35 cellular contexts compared by ENCODE assay signal in the genomic region with DNA sequence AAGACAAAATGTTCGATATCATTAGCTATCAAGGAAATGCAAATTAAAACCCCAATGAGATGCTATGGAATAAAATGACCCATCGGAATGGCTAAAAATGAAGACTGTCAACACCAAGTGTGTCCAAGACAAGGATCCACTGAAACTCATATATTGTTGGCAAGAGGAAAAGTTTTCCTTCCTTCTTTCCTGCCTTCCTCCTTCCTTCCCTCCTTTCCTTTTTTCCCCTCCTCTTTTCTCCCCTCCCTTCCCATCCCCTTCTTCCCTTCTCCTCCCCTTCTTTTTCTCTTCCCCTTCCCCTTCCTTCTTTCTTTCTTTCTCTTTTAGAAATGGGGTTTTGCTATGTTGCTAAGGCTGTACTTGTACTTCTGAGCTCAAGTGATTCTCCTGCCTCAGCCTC.
"Had no signal": no experiment of that assay in that cellular context is flagged by ENCODE, and none has a peak within 500 bp of the region (broad histone marks: within the 10 kb centered on the region; RNA-seq: fewer than 3 reads in every experiment).

No MANE protein-coding gene starts in this region.

- H3K27me3 ChIP-seq: adrenal gland, body of pancreas, brain microvascular endothelial cell, breast epithelium had no signal

- ATAC-seq: activated CD8-positive, alpha-beta T cell treated with anti-CD3 and anti-CD28 coated beads for 36 hours; activated naive CD4-positive, alpha-beta T cell treated with anti-CD3 and anti-CD28 coated beads, Interleukin-2, amount 50 U/mL, for 72 hours; activated T-cell treated with anti-CD3 and anti-CD28 coated beads, Interleukin-2, amount 50 U/mL, for 4 hours; activated T-cell treated with anti-CD3 and anti-CD28 coated beads, Interleukin-2, amount 50 U/mL, for 72 hours; activated T-helper 17 cell treated with anti-CD3 and anti-CD28 coated beads, Interleukin-2, amount 50 U/mL, for 72 hours; body of pancreas had no signal

- H3K4me1 Mint-ChIP-seq: activated B cell treated with CpG ODN at 0.5 μM for 24 hours; activated CD4-positive, alpha-beta T cell treated with anti-CD3 and anti-CD28 coated beads, Interleukin-2, amount 10 ng/mL, durations not matched to agents 24 days and 14 days; activated T-helper 17 cell treated with anti-CD3 and anti-CD28 coated beads, Interleukin-2, amount 50 U/mL, for 72 hours had no signal

- H3K4me1 ChIP-seq: adrenal gland, body of pancreas, breast epithelium had no signal

- H3K36me3 Mint-ChIP-seq: activated CD4-positive, alpha-beta memory T cell treated with anti-CD3 and anti-CD28 coated beads for 36 hours; activated naive CD4-positive, alpha-beta T cell treated with anti-CD3 and anti-CD28 coated beads, Interleukin-2, amount 50 U/mL, for 72 hours; activated naive CD8-positive, alpha-beta T cell treated with anti-CD3 and anti-CD28 coated beads for 36 hours had no signal

- DNase-seq: activated B cell treated with CpG ODN at 0.5 μM for 24 hours; activated CD4-positive, alpha-beta memory T cell treated with anti-CD3 and anti-CD28 coated beads for 36 hours; activated CD4-positive, alpha-beta T cell treated with anti-CD3 and anti-CD28 coated beads for 4 hours; activated CD4-positive, alpha-beta T cell treated with anti-CD3 and anti-CD28 coated beads, Interleukin-2, amount 10 ng/mL, durations not matched to agents 24 days and 14 days; activated CD4-positive, alpha-beta T cell treated with anti-CD3 and anti-CD28 coated beads, Interleukin-2, amount 50 U/mL, for 1 hour; activated CD4-positive, alpha-beta T cell treated with anti-CD3 and anti-CD28 coated beads, Interleukin-2, amount 50 U/mL, for 4 hours; activated CD4-positive, CD25-positive, alpha-beta regulatory T cell treated with anti-CD3 and anti-CD28 coated beads, Interleukin-2, amount 50 U/mL, for 72 hours; activated CD8-positive, alpha-beta memory T cell treated with anti-CD3 and anti-CD28 coated beads, Interleukin-2, amount 50 U/mL, for 4 hours; activated CD8-positive, alpha-beta T cell treated with anti-CD3 and anti-CD28 coated beads for 36 hours; activated effector memory CD4-positive, alpha-beta T cell treated with anti-CD3 and anti-CD28 coated beads, Interleukin-2, amount 50 U/mL, for 16 hours; activated gamma-delta T cell treated with Interleukin-2 at 50 U/mL for 16 hours; activated naive CD4-positive, alpha-beta T cell; activated naive CD4-positive, alpha-beta T cell treated with anti-CD3 and anti-CD28 coated beads for 36 hours; activated naive CD4-positive, alpha-beta T cell treated with anti-CD3 and anti-CD28 coated beads, Interleukin-2, amount 50 U/mL, for 16 hours; activated naive CD8-positive, alpha-beta T cell treated with anti-CD3 and anti-CD28 coated beads for 36 hours; activated T-cell treated with anti-CD3 and anti-CD28 coated beads for 4 hours; activated T-cell treated with anti-CD3 and anti-CD28 coated beads, Interleukin-2, amount 50 U/mL, for 1 hour; activated T-cell treated with anti-CD3 and anti-CD28 coated beads, Interleukin-2, amount 50 U/mL, for 4 hours; activated T-cell treated with anti-CD3 and anti-CD28 coated beads, Interleukin-2, amount 50 U/mL, for 72 hours; adrenal gland; amniotic stem cell; aorta; body of pancreas; brain microvascular endothelial cell; central memory CD4-positive, alpha-beta T cell; T-helper 2 cell; T-helper 9 cell had no signal

- H3K9me3 ChIP-seq: adrenal gland, body of pancreas, breast epithelium had no signal

- H3K27ac ChIP-seq: adrenal gland, body of pancreas, brain microvascular endothelial cell, breast epithelium, VCaP had no signal

- H3K4me3 ChIP-seq: adrenal gland, body of pancreas, breast epithelium had no signal

- H3K27me3 Mint-ChIP-seq: activated CD8-positive, alpha-beta T cell treated with anti-CD3 and anti-CD28 coated beads for 36 hours; activated naive CD8-positive, alpha-beta T cell treated with anti-CD3 and anti-CD28 coated beads for 36 hours had no signal

- H3K27ac Mint-ChIP-seq: activated B cell treated with CpG ODN at 0.5 μM for 24 hours; activated CD4-positive, alpha-beta memory T cell treated with anti-CD3 and anti-CD28 coated beads for 36 hours; activated CD4-positive, alpha-beta T cell treated with anti-CD3 and anti-CD28 coated beads, Interleukin-2, amount 10 ng/mL, durations not matched to agents 24 days and 14 days; activated CD8-positive, alpha-beta T cell treated with anti-CD3 and anti-CD28 coated beads for 36 hours; activated naive CD4-positive, alpha-beta T cell treated with anti-CD3 and anti-CD28 coated beads for 36 hours; activated naive CD4-positive, alpha-beta T cell treated with anti-CD3 and anti-CD28 coated beads, Interleukin-2, amount 50 U/mL, for 72 hours; activated naive CD8-positive, alpha-beta T cell treated with anti-CD3 and anti-CD28 coated beads for 36 hours; activated T-cell treated with anti-CD3 and anti-CD28 coated beads, Interleukin-2, amount 50 U/mL, for 72 hours; activated T-helper 1 cell treated with anti-CD3 and anti-CD28 coated beads, Interleukin-12 subunit alpha, Interleukin-12 subunit beta, Interleukin-2, Interleukin-4 antibody, amounts not matched to agents 30 ng/mL and 10 ng/mL and 1 ng/mL, durations not matched to agents 14 hours and 24 hours and 36 hours; activated T-helper 17 cell treated with anti-CD3 and anti-CD28 coated beads, Interleukin-2, amount 50 U/mL, for 72 hours; T-helper 2 cell treated with Interferon-gamma antibody and Interleukin-4, amounts not matched to agents 5 μg/mL and 100 μg/mL, for 36 hours had no signal

- FAIRE-seq: astrocyte, TTC549 had no signal

- H3K36me3 ChIP-seq: adrenal gland, brain microvascular endothelial cell, breast epithelium had no signal

- H3K4me3 Mint-ChIP-seq: activated B cell treated with CpG ODN at 0.5 μM for 24 hours; activated CD4-positive, alpha-beta memory T cell treated with anti-CD3 and anti-CD28 coated beads for 36 hours; activated CD4-positive, alpha-beta T cell treated with anti-CD3 and anti-CD28 coated beads, Interleukin-2, amount 10 ng/mL, durations not matched to agents 24 days and 14 days; activated CD8-positive, alpha-beta T cell treated with anti-CD3 and anti-CD28 coated beads for 36 hours; activated naive CD4-positive, alpha-beta T cell treated with anti-CD3 and anti-CD28 coated beads for 36 hours; activated naive CD8-positive, alpha-beta T cell treated with anti-CD3 and anti-CD28 coated beads for 36 hours; activated T-cell treated with anti-CD3 and anti-CD28 coated beads, Interleukin-2, amount 50 U/mL, for 4 hours; activated T-cell treated with anti-CD3 and anti-CD28 coated beads, Interleukin-2, amount 50 U/mL, for 72 hours; activated T-helper 1 cell treated with anti-CD3 and anti-CD28 coated beads, Interleukin-12 subunit alpha, Interleukin-12 subunit beta, Interleukin-2, Interleukin-4 antibody, amounts not matched to agents 30 ng/mL and 10 ng/mL and 1 ng/mL, durations not matched to agents 14 hours and 24 hours and 36 hours; activated T-helper 17 cell treated with anti-CD3 and anti-CD28 coated beads, Interleukin-2, amount 50 U/mL, for 72 hours; T-helper 2 cell treated with Interferon-gamma antibody and Interleukin-4, amounts not matched to agents 5 μg/mL and 100 μg/mL, for 36 hours had no signal
